18 cellular contexts compared by ENCODE assay signal in the genomic region with DNA sequence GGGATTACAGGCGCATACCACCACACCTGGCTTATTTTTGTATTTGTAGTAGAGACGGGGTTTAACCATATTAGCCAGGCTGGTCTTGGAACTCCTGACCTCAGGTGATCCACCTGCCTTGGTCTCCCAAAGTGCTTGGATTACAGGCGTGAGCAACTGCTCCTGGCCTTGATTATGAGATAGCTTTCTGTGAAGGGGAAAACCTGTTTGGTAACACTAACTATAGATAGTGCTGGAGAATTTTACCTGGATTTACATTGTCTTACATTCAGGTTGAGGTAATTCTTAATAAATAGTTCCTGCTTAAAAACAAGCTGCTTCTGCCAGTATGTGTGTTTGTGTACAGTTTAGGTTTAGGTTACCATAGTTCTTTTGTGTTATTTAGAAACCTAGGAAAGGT.
"Had no signal": no experiment of that assay in that cellular context is flagged by ENCODE, and none has a peak within 500 bp of the region (broad histone marks: within the 10 kb centered on the region; RNA-seq: fewer than 3 reads in every experiment).

No MANE protein-coding gene starts in this region.

- DNase-seq: effector memory CD8-positive, alpha-beta T cell; gastrocnemius medialis; heart right ventricle; hypothalamus; islet precursor cell; mammary epithelial cell; mucosa of descending colon; naive thymus-derived CD8-positive, alpha-beta T cell; right cardiac atrium; small intestine; stimulated activated CD4-positive, alpha-beta T cell treated with anti-CD3 and anti-CD28 coated beads, Interleukin-12 subunit alpha, Interleukin-12 subunit beta, amount 100 ng/mL, for 4 hours; stimulated activated CD4-positive, alpha-beta T cell treated with anti-CD3 and anti-CD28 coated beads, Interleukin-2, amount 100 ng/mL, for 48 hours; stimulated activated naive CD4-positive, alpha-beta T cell treated with Interleukin-2 at 50 U/mL for 16 hours; tibial artery; upper lobe of right lung had no signal

- H3K9me3 Mint-ChIP-seq: dendritic cell treated with granulocyte-macrophage colony-stimulating factor and Interleukin-4, amounts not matched to agents 40 ng/mL and 50 ng/mL, for 4 days; effector memory CD8-positive, alpha-beta T cell; naive thymus-derived CD8-positive, alpha-beta T cell; neural crest cell had no signal

- H3K27me3 Mint-ChIP-seq: dendritic cell treated with granulocyte-macrophage colony-stimulating factor and Interleukin-4, amounts not matched to agents 40 ng/mL and 50 ng/mL, for 4 days; effector memory CD8-positive, alpha-beta T cell; naive thymus-derived CD8-positive, alpha-beta T cell had no signal

- H3K4me1 Mint-ChIP-seq: naive thymus-derived CD8-positive, alpha-beta T cell; neural crest cell had no signal

- ATAC-seq: effector memory CD8-positive, alpha-beta T cell; gastrocnemius medialis; heart right ventricle; left lobe of liver; mucosa of descending colon; naive thymus-derived CD8-positive, alpha-beta T cell; right cardiac atrium; upper lobe of right lung had no signal

- H3K4me3 Mint-ChIP-seq: dendritic cell treated with granulocyte-macrophage colony-stimulating factor and Interleukin-4, amounts not matched to agents 40 ng/mL and 50 ng/mL, for 4 days; effector memory CD8-positive, alpha-beta T cell; naive thymus-derived CD8-positive, alpha-beta T cell; neural crest cell had no signal

- H3K27ac Mint-ChIP-seq: dendritic cell treated with granulocyte-macrophage colony-stimulating factor and Interleukin-4, amounts not matched to agents 40 ng/mL and 50 ng/mL, for 4 days; effector memory CD8-positive, alpha-beta T cell had no signal
